26 cellular contexts compared by ENCODE assay signal in genomic region chr16:4341250-4341649, GRCh38. TPM values are rescaled to one million over a fixed set of nuclear protein-coding genes. Genes with fewer than 3 reads are reported as not detected.
"Had no signal": no experiment of that assay in that cellular context is flagged by ENCODE, and none has a peak within 500 bp of the region (broad histone marks: within the 10 kb centered on the region; RNA-seq: fewer than 3 reads in every experiment).

No MANE protein-coding gene starts in this region.

- DNase-seq: activated B cell treated with CpG ODN at 0.5 μM for 24 hours; activated CD4-positive, alpha-beta memory T cell treated with anti-CD3 and anti-CD28 coated beads for 36 hours; activated CD4-positive, alpha-beta T cell treated with anti-CD3 and anti-CD28 coated beads for 1 hour; activated CD4-positive, alpha-beta T cell treated with anti-CD3 and anti-CD28 coated beads, Interleukin-2, amount 10 ng/mL, durations not matched to agents 24 days and 14 days; activated CD8-positive, alpha-beta memory T cell treated with anti-CD3 and anti-CD28 coated beads for 24 hours; activated effector memory CD4-positive, alpha-beta T cell treated with anti-CD3 and anti-CD28 coated beads, Interleukin-2, amount 50 U/mL, for 16 hours; activated naive CD4-positive, alpha-beta T cell treated with Interleukin-2 at 50 U/mL for 16 hours; activated naive CD8-positive, alpha-beta T cell treated with anti-CD3 and anti-CD28 coated beads, Interleukin-2, amount 50 U/mL, for 24 hours; activated T-cell treated with anti-CD3 and anti-CD28 coated beads, Interleukin-2, amount 50 U/mL, for 4 hours; amniotic stem cell; body of pancreas; MM.1S; NCI-H1105; NCI-H1436; NCI-H187 treated with DMSO at 0.1 percent for 48 hours; NCI-H2081 treated with DMSO at 0.1 percent for 48 hours; NCI-H526; NCI-H774; T-cell; T-helper 2 cell; T1000 had no signal

- H3K27ac ChIP-seq: ascending aorta, body of pancreas, SK-N-MC had no signal

- H3K9me3 ChIP-seq: ascending aorta, body of pancreas had no signal

- H3K4me3 ChIP-seq: ascending aorta, body of pancreas, SK-N-MC had no signal

- ATAC-seq: activated naive CD4-positive, alpha-beta T cell treated with anti-CD3 and anti-CD28 coated beads, Interleukin-2, amount 50 U/mL, for 72 hours; activated naive CD8-positive, alpha-beta T cell treated with anti-CD3 and anti-CD28 coated beads, Interleukin-2, amount 50 U/mL, for 24 hours; activated T-cell treated with anti-CD3 and anti-CD28 coated beads, Interleukin-2, amount 50 U/mL, for 4 hours; body of pancreas; Right ventricle myocardium inferior; T-cell had no signal

- H3K27me3 ChIP-seq: ascending aorta, body of pancreas had no signal

RNA-seq across cellular contexts. Expression of gene GLIS2, which starts 25.4 kb away (rescaled TPM):
- total RNA-seq: activated B cell treated with CpG ODN at 0.5 μM for 24 hours had no signal

RNA-seq across cellular contexts. Expression of gene VASN, which starts 30.4 kb away (rescaled TPM):
- total RNA-seq: activated naive CD4-positive, alpha-beta T cell treated with anti-CD3 and anti-CD28 coated beads, Interleukin-2, amount 50 U/mL, for 72 hours; OCI-LY7 had no signal
